33 cellular contexts compared by ENCODE assay signal in the genomic region with DNA sequence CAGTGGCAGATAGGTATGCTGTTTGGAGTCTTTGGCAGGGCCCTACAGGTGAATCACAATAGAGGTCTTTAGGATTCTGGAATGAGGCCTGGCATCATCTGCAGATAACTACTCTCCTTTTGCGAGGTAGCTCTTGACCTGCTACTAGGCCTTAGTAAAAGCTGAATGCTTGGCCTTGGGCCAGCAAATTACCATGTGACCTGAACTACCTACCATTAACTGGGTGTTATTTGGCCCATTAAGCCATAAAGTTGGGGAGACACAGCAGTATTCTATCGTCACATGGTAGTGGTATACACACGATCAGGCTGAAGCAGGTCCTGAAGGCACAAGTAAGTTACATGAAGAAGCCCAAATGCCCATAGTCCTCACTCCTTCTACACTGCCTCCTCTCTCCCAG.
"Had no signal": no experiment of that assay in that cellular context is flagged by ENCODE, and none has a peak within 500 bp of the region (broad histone marks: within the 10 kb centered on the region; RNA-seq: fewer than 3 reads in every experiment).

No MANE protein-coding gene starts in this region.

- H3K27me3 Mint-ChIP-seq: activated CD4-positive, alpha-beta memory T cell treated with anti-CD3 and anti-CD28 coated beads for 36 hours; activated CD8-positive, alpha-beta memory T cell treated with anti-CD3 and anti-CD28 coated beads, Interleukin-2, amount 10 ng/mL, durations not matched to agents 7 days and 5 days; activated naive CD8-positive, alpha-beta T cell treated with anti-CD3 and anti-CD28 coated beads, Interleukin-2, amount 50 U/mL, for 24 hours; dendritic cell treated with granulocyte-macrophage colony-stimulating factor and Interleukin-4, amounts not matched to agents 40 ng/mL and 50 ng/mL, for 4 days; effector memory CD8-positive, alpha-beta T cell had no signal

- H3K36me3 Mint-ChIP-seq: activated CD4-positive, alpha-beta memory T cell treated with anti-CD3 and anti-CD28 coated beads for 36 hours; activated CD8-positive, alpha-beta memory T cell treated with anti-CD3 and anti-CD28 coated beads, Interleukin-2, amount 10 ng/mL, durations not matched to agents 7 days and 5 days; activated naive CD4-positive, alpha-beta T cell treated with anti-CD3 and anti-CD28 coated beads, Interleukin-2, amount 50 U/mL, for 24 hours; activated naive CD8-positive, alpha-beta T cell treated with anti-CD3 and anti-CD28 coated beads for 36 hours had no signal

- H3K4me1 Mint-ChIP-seq: activated CD8-positive, alpha-beta memory T cell treated with anti-CD3 and anti-CD28 coated beads, Interleukin-2, amount 10 ng/mL, durations not matched to agents 7 days and 5 days; activated naive CD4-positive, alpha-beta T cell treated with anti-CD3 and anti-CD28 coated beads, Interleukin-2, amount 50 U/mL, for 24 hours; activated naive CD8-positive, alpha-beta T cell treated with anti-CD3 and anti-CD28 coated beads for 36 hours; activated naive CD8-positive, alpha-beta T cell treated with anti-CD3 and anti-CD28 coated beads, Interleukin-2, amount 50 U/mL, for 24 hours had no signal

- H3K36me3 ChIP-seq: adrenal gland, cardiac muscle cell, colonic mucosa, esophagus muscularis mucosa, gastrocnemius medialis, heart left ventricle had no signal

- H3K4me1 ChIP-seq: adrenal gland, body of pancreas, colonic mucosa, esophagus muscularis mucosa, foreskin keratinocyte, heart left ventricle had no signal

- DNase-seq: activated CD4-positive, alpha-beta memory T cell treated with anti-CD3 and anti-CD28 coated beads for 36 hours; activated CD4-positive, alpha-beta T cell treated with anti-CD3 and anti-CD28 coated beads for 1 hour; activated CD4-positive, alpha-beta T cell treated with anti-CD3 and anti-CD28 coated beads for 4 hours; activated CD4-positive, alpha-beta T cell treated with anti-CD3 and anti-CD28 coated beads, Interleukin-2, amount 50 U/mL, for 1 hour; activated CD8-positive, alpha-beta memory T cell treated with anti-CD3 and anti-CD28 coated beads, Interleukin-2, amount 10 ng/mL, durations not matched to agents 7 days and 5 days; activated CD8-positive, alpha-beta memory T cell treated with anti-CD3 and anti-CD28 coated beads, Interleukin-2, amount 50 U/mL, for 4 hours; activated CD8-positive, alpha-beta T cell treated with anti-CD3 and anti-CD28 coated beads, Interleukin-2, amount 10 ng/mL, durations not matched to agents 7 days and 5 days; activated effector memory CD4-positive, alpha-beta T cell treated with anti-CD3 and anti-CD28 coated beads, Interleukin-2, amount 50 U/mL, for 16 hours; activated naive CD4-positive, alpha-beta T cell treated with anti-CD3 and anti-CD28 coated beads for 36 hours; activated naive CD8-positive, alpha-beta T cell treated with anti-CD3 and anti-CD28 coated beads for 36 hours; activated naive CD8-positive, alpha-beta T cell treated with anti-CD3 and anti-CD28 coated beads, Interleukin-2, amount 50 U/mL, for 24 hours; activated T-cell treated with anti-CD3 and anti-CD28 coated beads, Interleukin-2, amount 50 U/mL, for 1 hour; activated T-cell treated with anti-CD3 and anti-CD28 coated beads, Interleukin-2, amount 50 U/mL, for 48 hours; adrenal gland; aorta; body of pancreas; central memory CD4-positive, alpha-beta T cell; cerebellar nuclear complex; colonic mucosa; dorsolateral prefrontal cortex; effector memory CD8-positive, alpha-beta T cell; erythroblast; gastrocnemius medialis; glutamatergic neuron; heart left ventricle; T-helper 2 cell had no signal

- H3K27ac ChIP-seq: adrenal gland, body of pancreas, cardiac muscle cell, colonic mucosa, dorsolateral prefrontal cortex, esophagus muscularis mucosa, foreskin keratinocyte, gastrocnemius medialis, heart left ventricle had no signal

- H3K27ac Mint-ChIP-seq: activated CD4-positive, alpha-beta memory T cell treated with anti-CD3 and anti-CD28 coated beads for 36 hours; activated CD8-positive, alpha-beta memory T cell treated with anti-CD3 and anti-CD28 coated beads, Interleukin-2, amount 10 ng/mL, durations not matched to agents 7 days and 5 days; activated CD8-positive, alpha-beta T cell treated with anti-CD3 and anti-CD28 coated beads, Interleukin-2, amount 10 ng/mL, durations not matched to agents 7 days and 5 days; activated naive CD4-positive, alpha-beta T cell treated with anti-CD3 and anti-CD28 coated beads for 36 hours; activated naive CD4-positive, alpha-beta T cell treated with anti-CD3 and anti-CD28 coated beads, Interleukin-2, amount 50 U/mL, for 24 hours; activated naive CD8-positive, alpha-beta T cell treated with anti-CD3 and anti-CD28 coated beads for 36 hours; activated naive CD8-positive, alpha-beta T cell treated with anti-CD3 and anti-CD28 coated beads, Interleukin-2, amount 50 U/mL, for 24 hours; activated T-helper 1 cell treated with anti-CD3 and anti-CD28 coated beads, Interleukin-12 subunit alpha, Interleukin-12 subunit beta, Interleukin-2, Interleukin-4 antibody, amounts not matched to agents 30 ng/mL and 10 ng/mL and 1 ng/mL, durations not matched to agents 14 hours and 24 hours and 36 hours; activated T-helper 2 cell treated with anti-CD3 and anti-CD28 coated beads, Interferon-gamma antibody, Interleukin-2, Interleukin-4, amounts not matched to agents 10 μg/mL and 5 μg/mL and 100 μg/mL, durations not matched to agents 14 hours and 24 hours and 36 hours; dendritic cell treated with granulocyte-macrophage colony-stimulating factor and Interleukin-4, amounts not matched to agents 40 ng/mL and 50 ng/mL, for 4 days; effector memory CD8-positive, alpha-beta T cell had no signal

- H3K9me3 ChIP-seq: adrenal gland, body of pancreas, colonic mucosa, esophagus muscularis mucosa, gastrocnemius medialis, heart left ventricle had no signal

- H3K4me3 ChIP-seq: adrenal gland, body of pancreas, cardiac muscle cell, colonic mucosa, dorsolateral prefrontal cortex, esophagus muscularis mucosa, gastrocnemius medialis, heart left ventricle had no signal

- H3K27me3 ChIP-seq: adrenal gland, body of pancreas, cardiac muscle cell, colonic mucosa, dorsolateral prefrontal cortex, esophagus muscularis mucosa, gastrocnemius medialis, heart left ventricle had no signal

- ATAC-seq: activated CD8-positive, alpha-beta memory T cell treated with anti-CD3 and anti-CD28 coated beads, Interleukin-2, amount 10 ng/mL, durations not matched to agents 7 days and 5 days; activated CD8-positive, alpha-beta T cell treated with anti-CD3 and anti-CD28 coated beads, Interleukin-2, amount 10 ng/mL, durations not matched to agents 7 days and 5 days; activated naive CD8-positive, alpha-beta T cell treated with anti-CD3 and anti-CD28 coated beads, Interleukin-2, amount 50 U/mL, for 24 hours; body of pancreas; effector memory CD8-positive, alpha-beta T cell; foreskin keratinocyte; gastrocnemius medialis had no signal

- H3K4me3 Mint-ChIP-seq: activated CD4-positive, alpha-beta memory T cell treated with anti-CD3 and anti-CD28 coated beads for 36 hours; activated CD8-positive, alpha-beta memory T cell treated with anti-CD3 and anti-CD28 coated beads, Interleukin-2, amount 10 ng/mL, durations not matched to agents 7 days and 5 days; activated CD8-positive, alpha-beta T cell treated with anti-CD3 and anti-CD28 coated beads, Interleukin-2, amount 10 ng/mL, durations not matched to agents 7 days and 5 days; activated naive CD4-positive, alpha-beta T cell treated with anti-CD3 and anti-CD28 coated beads for 36 hours; activated naive CD4-positive, alpha-beta T cell treated with anti-CD3 and anti-CD28 coated beads, Interleukin-2, amount 50 U/mL, for 24 hours; activated naive CD8-positive, alpha-beta T cell treated with anti-CD3 and anti-CD28 coated beads for 36 hours; activated naive CD8-positive, alpha-beta T cell treated with anti-CD3 and anti-CD28 coated beads, Interleukin-2, amount 50 U/mL, for 24 hours; activated T-helper 1 cell treated with anti-CD3 and anti-CD28 coated beads, Interleukin-12 subunit alpha, Interleukin-12 subunit beta, Interleukin-2, Interleukin-4 antibody, amounts not matched to agents 30 ng/mL and 10 ng/mL and 1 ng/mL, durations not matched to agents 14 hours and 24 hours and 36 hours; dendritic cell treated with granulocyte-macrophage colony-stimulating factor and Interleukin-4, amounts not matched to agents 40 ng/mL and 50 ng/mL, for 4 days; effector memory CD8-positive, alpha-beta T cell had no signal

- H3K9me3 Mint-ChIP-seq: activated CD4-positive, alpha-beta memory T cell treated with anti-CD3 and anti-CD28 coated beads for 36 hours; activated naive CD4-positive, alpha-beta T cell treated with anti-CD3 and anti-CD28 coated beads for 36 hours; activated naive CD4-positive, alpha-beta T cell treated with anti-CD3 and anti-CD28 coated beads, Interleukin-2, amount 50 U/mL, for 24 hours; activated naive CD8-positive, alpha-beta T cell treated with anti-CD3 and anti-CD28 coated beads for 36 hours; activated naive CD8-positive, alpha-beta T cell treated with anti-CD3 and anti-CD28 coated beads, Interleukin-2, amount 50 U/mL, for 24 hours; activated T-helper 1 cell treated with anti-CD3 and anti-CD28 coated beads, Interleukin-12 subunit alpha, Interleukin-12 subunit beta, Interleukin-2, Interleukin-4 antibody, amounts not matched to agents 30 ng/mL and 10 ng/mL and 1 ng/mL, durations not matched to agents 14 hours and 24 hours and 36 hours; activated T-helper 2 cell treated with anti-CD3 and anti-CD28 coated beads, Interferon-gamma antibody, Interleukin-2, Interleukin-4, amounts not matched to agents 10 μg/mL and 5 μg/mL and 100 μg/mL, durations not matched to agents 14 hours and 24 hours and 36 hours; dendritic cell treated with granulocyte-macrophage colony-stimulating factor and Interleukin-4, amounts not matched to agents 40 ng/mL and 50 ng/mL, for 4 days; effector memory CD8-positive, alpha-beta T cell had no signal
